Comparison of ENCODE assay signal across 15 cellular contexts in the genomic region with DNA sequence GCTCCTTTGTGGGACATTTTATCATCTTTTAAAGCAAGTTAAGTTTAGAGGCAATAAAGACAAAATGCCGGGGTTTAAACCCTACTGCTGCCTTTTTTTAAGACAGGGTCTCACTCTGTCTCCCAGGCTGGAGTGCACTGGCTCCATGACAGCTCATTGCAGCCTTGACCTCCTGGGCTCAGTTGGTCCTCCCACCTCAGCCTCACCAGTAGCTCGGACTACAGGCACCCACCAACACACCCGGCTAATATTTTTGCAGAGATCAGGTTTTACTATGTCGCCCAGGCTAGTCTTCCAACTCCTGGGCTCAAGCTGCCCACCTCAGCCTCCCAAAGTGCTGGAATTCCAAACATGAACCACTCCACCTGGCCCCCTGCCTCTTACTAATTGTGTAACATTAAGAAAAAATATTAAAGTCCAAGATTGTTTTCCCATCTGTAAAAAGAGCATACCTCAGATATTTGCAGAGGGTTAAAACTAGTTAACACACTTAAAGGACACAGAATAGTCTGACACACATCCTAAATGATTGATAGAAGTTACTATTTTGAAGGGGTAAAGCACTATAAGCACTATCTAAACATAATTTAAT. TPM values are rescaled to one million over a fixed set of nuclear protein-coding genes. Genes with fewer than 3 reads are reported as not detected.
DNase-seq lines count a peak whose midpoint lies in the region; ATAC-seq, FAIRE-seq and TF ChIP-seq lines count a peak whose summit lies in the region.
"Had no signal": no experiment of that assay in that cellular context is flagged by ENCODE, and none has a peak within 500 bp of the region (broad histone marks: within the 10 kb centered on the region; RNA-seq: fewer than 3 reads in every experiment).

No MANE protein-coding gene starts in this region.

- TF ChIP-seq POLR2A in IMR-90 (IDR thresholded peaks at IDR 0.05; ENCODE audit: low read depth, low read length) = no peak
- TF ChIP-seq POLR2A in prostate gland (IDR thresholded peaks at IDR 0.05) = no peak

- POLR2A ChIA-PET in SK-N-SH (lab: Yijun Ruan, JAX) = no interaction called here
- POLR2A ChIA-PET in IMR-90 (lab: Charles Lee; ENCODE audit: unreplicated experiment) = no interaction called here

- H2AFZ ChIP-seq in SK-N-SH (ENCODE audit: low read depth) (no peak overlapping the region), IMR-90 (replicated peaks; ENCODE audit: low read length, poor library complexity) (no peak overlapping the region), astrocyte (ENCODE audit: low read depth, low read length) (no peak overlapping the region)

- H3K4me1 Mint-ChIP-seq in astrocyte (ENCODE audit: low read depth, unreplicated experiment) = peaks cover 36% of the 10 kb centered on the region

- no peak overlapping the region for H2BK120ac ChIP-seq in IMR-90 (ENCODE audit: low read depth, low read length)

- no peaks in the 10 kb centered on the region for H3K9me3 Mint-ChIP-seq in astrocyte (ENCODE audit: unreplicated experiment)

- in situ Hi-C loops in IMR-90 (cut with MboI; ENCODE audit: low sequenced_read_pairs) = no loop called here

- H3K4me3 ChIP-seq in SK-N-SH (ENCODE audit: low read depth in 2 of 2, low read length in 1 of 2) = no peak overlapping the region
- no peak overlapping the region for H3K4me3 ChIP-seq in IMR-90 (ENCODE audit: insufficient read depth, low read depth, low read length)
- H3K4me3 ChIP-seq in astrocyte (ENCODE audit: insufficient read depth, low read depth, low read length) = no peak overlapping the region
- no peak overlapping the region for H3K4me3 ChIP-seq in neutrophil (ENCODE audit: low read depth in 1 of 2, low read length in 1 of 2)
- H3K4me3 ChIP-seq in prostate gland = no peak overlapping the region
- no peak overlapping the region for H3K4me3 ChIP-seq in BE2C (ENCODE audit: low read depth, low read length)
- H3K4me3 ChIP-seq: adrenal gland, SJCRH30, transverse colon had no signal

- H3K79me1 ChIP-seq in IMR-90 (ENCODE audit: low read depth in 1 of 2, low read length in 2 of 2) = peaks cover 0 to 25% of the 10 kb centered on the region in 2 experiments; a peak in 2 of 4 replicates

- TF ChIP-seq CTCF in SK-N-SH (IDR thresholded peaks at IDR 0.05) (no peak), IMR-90 (conservative IDR thresholded peaks at IDR 0.05; ENCODE audit: low read depth, low read length) (no peak), astrocyte (IDR thresholded peaks at IDR 0.05; ENCODE audit: insufficient read depth, low read depth, low read length) (no peak), neutrophil (IDR thresholded peaks at IDR 0.05) (no peak), prostate gland (IDR thresholded peaks at IDR 0.05) (no peak), BE2C (IDR thresholded peaks at IDR 0.05; ENCODE audit: low read depth, low read length) (no peak)

- H3F3A ChIP-seq in SK-N-SH (replicated peaks; ENCODE audit: insufficient read depth) = peaks cover 36% of the 10 kb centered on the region

- peaks cover 100% of the 10 kb centered on the region for H4K20me1 ChIP-seq in SK-N-SH (ENCODE audit: insufficient read depth)
- H4K20me1 ChIP-seq in IMR-90 (ENCODE audit: insufficient read depth, low read length) = peaks cover 91% of the 10 kb centered on the region
- peaks cover 96% of the 10 kb centered on the region for H4K20me1 ChIP-seq in astrocyte (ENCODE audit: insufficient read depth, low read length)

- no peak overlapping the region for H2BK5ac ChIP-seq in IMR-90 (ENCODE audit: low read depth, low read length, poor library complexity, severe bottlenecking)

- no peak overlapping the region for H2AK5ac ChIP-seq in IMR-90 (ENCODE audit: low read depth, low read length)

- no peak overlapping the region for H2AK9ac ChIP-seq in IMR-90 (replicated peaks; ENCODE audit: low read depth, low read length, poor library complexity)

- H3K4ac ChIP-seq in IMR-90 (ENCODE audit: low read depth, low read length) = no peak overlapping the region

- no peak overlapping the region for H3K14ac ChIP-seq in IMR-90 (replicated peaks; ENCODE audit: low read depth, low read length)

- no peak overlapping the region for H2BK15ac ChIP-seq in IMR-90 (ENCODE audit: low read depth, low read length)

- H3K36me3 ChIP-seq in SK-N-SH (replicated peaks in 1 of 2; ENCODE audit: control insufficient read depth in 1 of 2, insufficient read depth in 2 of 2, low read length in 1 of 2) (peaks cover 35 to 40% of the 10 kb centered on the region in 2 experiments), IMR-90 (ENCODE audit: control insufficient read depth, insufficient read depth, low read length) (peaks cover 8% of the 10 kb centered on the region; the same call in 1 of the 2 replicates), astrocyte (ENCODE audit: insufficient read depth, low read length) (peaks cover 11% of the 10 kb centered on the region), neutrophil (peaks cover 11% of the 10 kb centered on the region), prostate gland (no peaks in the 10 kb centered on the region), BE2C (peaks cover 46% of the 10 kb centered on the region)

- no TSS peak for BruUV-seq in IMR-90 (replicated peaks; lab: Mats Ljungman, UMichigan)

- TF ChIP-seq EP300 in SK-N-SH (IDR thresholded peaks at IDR 0.05; ENCODE audit: borderline replicate concordance in 1 of 2, low read depth in 1 of 2, low read length in 1 of 2) = no peak

- H4K5ac ChIP-seq in IMR-90 (ENCODE audit: low read depth, low read length) = no peak overlapping the region

- CTCF ChIA-PET in SK-N-SH (lab: Yijun Ruan, JAX) (interaction anchor here (1.5 kb wide), 1 partner anchor 9 kb away, joined by 3 read pairs; no protein-coding TSS in a partner anchor), IMR-90 (lab: Yijun Ruan, JAX) (no interaction called here)

- no peak overlapping the region for H3K23ac ChIP-seq in IMR-90 (ENCODE audit: low read depth, low read length)

- H3K79me2 ChIP-seq in SK-N-SH (ENCODE audit: insufficient read depth) (peaks cover 100% of the 10 kb centered on the region), astrocyte (ENCODE audit: insufficient read depth, low read length) (peaks cover 100% of the 10 kb centered on the region)

- no peak for ATAC-seq in SK-N-SH treated with all-trans-retinoic acid at 6 μM for 48 hours
- ATAC-seq in IMR-90 (ENCODE audit: low read depth) = no peak
- ATAC-seq: esophagus mucosa had no signal

- H3K9ac ChIP-seq in SK-N-SH (no peak overlapping the region), IMR-90 (ENCODE audit: low read depth, low read length) (no peak overlapping the region), astrocyte (ENCODE audit: low read length) (no peak overlapping the region)

- no peak overlapping the region for H4K91ac ChIP-seq in IMR-90 (ENCODE audit: insufficient read depth, low read depth, low read length)

- no peak overlapping the region for H4K8ac ChIP-seq in IMR-90 (ENCODE audit: low read depth in 2 of 2, low read length in 2 of 2)

- no peak overlapping the region for H3K27ac Mint-ChIP-seq in astrocyte (ENCODE audit: unreplicated experiment)

- H3K56ac ChIP-seq in IMR-90 (ENCODE audit: extremely low read depth, insufficient read depth, low read length) = no peak overlapping the region

- H3K27me3 ChIP-seq in SK-N-SH (ENCODE audit: insufficient read depth) = no peaks in the 10 kb centered on the region
- H3K27me3 ChIP-seq in IMR-90 (ENCODE audit: control insufficient read depth, insufficient read depth, low read length) = no peaks in the 10 kb centered on the region
- H3K27me3 ChIP-seq in astrocyte (ENCODE audit: insufficient read depth, low read length) = no peaks in the 10 kb centered on the region
- H3K27me3 ChIP-seq in neutrophil = no peaks in the 10 kb centered on the region
- no peaks in the 10 kb centered on the region for H3K27me3 ChIP-seq in prostate gland (replicated peaks; ENCODE audit: insufficient read depth)
- H3K27me3 ChIP-seq in BE2C = no peaks in the 10 kb centered on the region
- H3K27me3 ChIP-seq: adrenal gland, SJCRH30, transverse colon had no signal

- FAIRE-seq in astrocyte (lab: Jason Lieb, UNC) = no peak
- FAIRE-seq: TTC549 had no signal

- H3K4me3 Mint-ChIP-seq in astrocyte (ENCODE audit: unreplicated experiment) = no peak overlapping the region

- H3K4me2 ChIP-seq in SK-N-SH (peak overlapping the region; percentile 35; the same call in 1 of the 2 replicates), IMR-90 (ENCODE audit: low read depth, low read length) (no peak overlapping the region), astrocyte (ENCODE audit: low read length) (peak overlapping the region; percentile 18)

- H3K9me3 ChIP-seq in SK-N-SH = no peaks in the 10 kb centered on the region
- no peaks in the 10 kb centered on the region for H3K9me3 ChIP-seq in IMR-90 (ENCODE audit: control insufficient read depth, insufficient read depth, low read length)
- H3K9me3 ChIP-seq in astrocyte (ENCODE audit: insufficient read depth, low read depth, low read length) = no peaks in the 10 kb centered on the region
- no peaks in the 10 kb centered on the region for H3K9me3 ChIP-seq in neutrophil
- H3K9me3 ChIP-seq in prostate gland = no peaks in the 10 kb centered on the region
- H3K9me3 ChIP-seq in BE2C = no peaks in the 10 kb centered on the region
- H3K9me3 ChIP-seq: adrenal gland, SJCRH30, transverse colon had no signal

- dilution Hi-C loops in IMR-90 (cut with HindIII; ENCODE audit: low sequenced_read_pairs, unreplicated experiment) = no loop called here

- 80% methylated on average over 4 of the region's 4 CpGs for WGBS in SK-N-SH (ENCODE audit: low lambda C conversion rate)
- WGBS in IMR-90 (ENCODE audit: extremely low coverage in 2 of 2, insufficient read length in 1 of 2), 2 experiments = 67% methylated on average over 3 of the region's 4 CpGs; no CpG with 5 or more reads in 1 of the 2 experiments
- WGBS in prostate gland = 50% methylated on average over 4 of the region's 4 CpGs

- H3K27me3 Mint-ChIP-seq in astrocyte (ENCODE audit: low read depth, unreplicated experiment) = no peaks in the 10 kb centered on the region

- H3K36me3 Mint-ChIP-seq in astrocyte (ENCODE audit: low read depth, unreplicated experiment) = no peaks in the 10 kb centered on the region

- no peak for TF ChIP-seq RAD21 in SK-N-SH (IDR thresholded peaks at IDR 0.05; ENCODE audit: low read length)
- no peak for TF ChIP-seq RAD21 in IMR-90 (IDR thresholded peaks at IDR 0.05; ENCODE audit: low read length)

- H3K4me1 ChIP-seq in SK-N-SH (ENCODE audit: control insufficient read depth in 1 of 2, insufficient read depth in 2 of 2, low read depth in 1 of 2, low read length in 1 of 2) (peaks cover 3 to 20% of the 10 kb centered on the region in 2 experiments), IMR-90 (ENCODE audit: control insufficient read depth, insufficient read depth, low read length) (peaks cover 7% of the 10 kb centered on the region), astrocyte (ENCODE audit: insufficient read depth, low read length) (peaks cover 6% of the 10 kb centered on the region), neutrophil (ENCODE audit: control insufficient read depth in 1 of 2, insufficient read depth in 1 of 2, low read depth in 1 of 2, low read length in 1 of 2) (peaks cover 32 to 42% of the 10 kb centered on the region in 2 experiments), prostate gland (replicated peaks) (peaks cover 6% of the 10 kb centered on the region), BE2C (no peaks in the 10 kb centered on the region; the same call in 1 of the 2 replicates)

- H2BK20ac ChIP-seq in IMR-90 (ENCODE audit: low read depth, low read length) = no peak overlapping the region

- H3K18ac ChIP-seq in IMR-90 (ENCODE audit: low read depth, low read length) = no peak overlapping the region

- no peak overlapping the region for H3K27ac ChIP-seq in SK-N-SH (ENCODE audit: low read depth in 2 of 2, low read length in 1 of 2)
- no peak overlapping the region for H3K27ac ChIP-seq in IMR-90 (ENCODE audit: insufficient read depth, low read length)
- no peak overlapping the region for H3K27ac ChIP-seq in astrocyte (ENCODE audit: low read depth, low read length)
- peak overlapping the region; percentile 1 for H3K27ac ChIP-seq in neutrophil
- H3K27ac ChIP-seq in prostate gland = no peak overlapping the region
- H3K27ac ChIP-seq: 22Rv1, adrenal gland, SJCRH30 had no signal

- intact Hi-C loops in IMR-90 (cut with micrococcal nuclease) (loop anchor here (1.0 to 5.0 kb wide), 3 partner anchors 7 to 957 kb away; no protein-coding TSS in a partner anchor), prostate gland (cut with DNase I) (no loop called here)

- H3K9me2 ChIP-seq in SK-N-SH = no peaks in the 10 kb centered on the region

- DNase-seq in SK-N-SH = no peak
- DNase-seq in IMR-90 = no peak
- no peak for DNase-seq in astrocyte (ENCODE audit: low read depth)
- no peak for DNase-seq in DMS79 treated with DMSO at 0.1 percent for 48 hours (lab: John Stamatoyannopoulos, UW)
- no peak for DNase-seq in prostate gland (ENCODE audit: low spot score)
- no peak for DNase-seq in BE2C
- DNase-seq: adrenal gland, cortex of kidney, SJCRH30, transverse colon had no signal

- peaks cover 7% of the 10 kb centered on the region; the same call in 1 of the 2 replicates for H3K9me1 ChIP-seq in IMR-90 (ENCODE audit: insufficient read depth, low read length)

RNA-seq across cellular contexts. Expression of a gene that starts 9.8 kb away (rescaled TPM):
- 128 and 286 TPM in 2 replicates for polyA plus RNA-seq in SK-N-SH (2012; rRNA removed)
- polyA plus RNA-seq in SK-N-SH (2012; cell fraction: cytosol; rRNA removed) = 214 and 242 TPM in 2 replicates
- polyA plus RNA-seq in SK-N-SH (2012; cell fraction: nucleus; rRNA removed) = 589 and 618 TPM in 2 replicates
- total RNA-seq in IMR-90 (2012; rRNA removed) = 9.7 and 26.1 TPM in 2 replicates
- polyA plus RNA-seq in IMR-90 (2012; rRNA removed) = 118 and 142 TPM in 2 replicates
- polyA plus RNA-seq in IMR-90 (2012; cell fraction: cytosol; rRNA removed) = 261 and 286 TPM in 2 replicates
- 487 and 553 TPM in 2 replicates for polyA plus RNA-seq in IMR-90 (2012; cell fraction: nucleus; rRNA removed; ENCODE audit: low replicate concordance)
- 142 and 162 TPM in 2 replicates for total RNA-seq in astrocyte
- 10 to 100 TPM; 48.7 to 87.3 TPM for total RNA-seq in prostate gland
- polyA plus RNA-seq in BE2C (2012; ENCODE audit: insufficient read depth, insufficient read length, low read depth) = 295 TPM
